Comparison of ENCODE assay signal across 26 cellular contexts in genomic region chr1:86052948-86053698, GRCh38.
DNase-seq lines count a peak whose midpoint lies in the region; ATAC-seq and TF ChIP-seq lines count a peak whose summit lies in the region.
"Had no signal": no experiment of that assay in that cellular context is flagged by ENCODE, and none has a peak within 500 bp of the region (broad histone marks: within the 10 kb centered on the region; RNA-seq: fewer than 3 reads in every experiment).

No MANE protein-coding gene starts in this region.

- TF ChIP-seq EP300 in gastroesophageal sphincter (IDR thresholded peaks at IDR 0.05) = no peak

- ATAC-seq in GM18502 (IDR thresholded peaks at IDR 0.05; ENCODE audit: poor library complexity, unreplicated experiment) (peak; percentile 67), HG02884 (IDR thresholded peaks at IDR 0.05; ENCODE audit: unreplicated experiment) (peak; percentile 57), gastroesophageal sphincter (no peak)
- ATAC-seq: activated CD4-positive, CD25-positive, alpha-beta regulatory T cell treated with anti-CD3 and anti-CD28 coated beads, Interleukin-2, amount 50 U/mL, for 24 hours; K562; upper lobe of right lung had no signal

- TF ChIP-seq CTCF in GM20000 (IDR thresholded peaks at IDR 0.05; ENCODE audit: extremely low read depth, missing control alignments) = no peak
- TF ChIP-seq CTCF in gastroesophageal sphincter (IDR thresholded peaks at IDR 0.05) = no peak

- H3K27ac ChIP-seq in gastroesophageal sphincter = no peak overlapping the region
- H3K27ac ChIP-seq: coronary artery, prostate gland, upper lobe of right lung had no signal

- no peaks in the 10 kb centered on the region for H3K9me3 ChIP-seq in adipocyte (ENCODE audit: control insufficient read depth, low read length)
- H3K9me3 ChIP-seq in gastroesophageal sphincter = no peaks in the 10 kb centered on the region
- H3K9me3 ChIP-seq: prostate gland, upper lobe of right lung had no signal

- H3K9ac ChIP-seq in adipocyte (ENCODE audit: low read length) = no peak overlapping the region

- no peaks in the 10 kb centered on the region for H3K36me3 ChIP-seq in adipocyte (ENCODE audit: control insufficient read depth, insufficient read depth, low read length, severe bottlenecking)
- H3K36me3 ChIP-seq in gastroesophageal sphincter = no peaks in the 10 kb centered on the region
- H3K36me3 ChIP-seq: prostate gland, upper lobe of right lung had no signal

- H3K4me1 ChIP-seq in adipocyte (ENCODE audit: control insufficient read depth, insufficient read depth, low read length) = peaks cover 8% of the 10 kb centered on the region
- no peaks in the 10 kb centered on the region for H3K4me1 ChIP-seq in gastroesophageal sphincter
- H3K4me1 ChIP-seq: prostate gland, upper lobe of right lung had no signal

- TF ChIP-seq POLR2A in gastroesophageal sphincter (IDR thresholded peaks at IDR 0.05) = no peak

- H3K4me3 ChIP-seq in adipocyte (ENCODE audit: low read length) (no peak overlapping the region), gastroesophageal sphincter (no peak overlapping the region)
- H3K4me3 ChIP-seq: coronary artery, K562, prostate gland, upper lobe of right lung had no signal

- 83 to 90% methylated on average over 2 of the region's 2 CpGs for WGBS in gastroesophageal sphincter (ENCODE audit: low coverage in 1 of 2), 2 donors

- peak; percentile 3 for DNase-seq in GM20000 (ENCODE audit: low spot score)
- peak; percentile 25 for DNase-seq in adipocyte (ENCODE audit: low read depth)
- no peak for DNase-seq in pons (ENCODE audit: low spot score)
- DNase-seq in NCI-H1417 (lab: John Stamatoyannopoulos, UW) = no peak
- no peak for DNase-seq in hippocampal formation (lab: John Stamatoyannopoulos, UW)
- DNase-seq: activated CD4-positive, alpha-beta memory T cell treated with anti-CD3 and anti-CD28 coated beads, Interleukin-2, amount 10 ng/mL, durations not matched to agents 7 days and 5 days; activated naive CD4-positive, alpha-beta T cell; activated T-cell treated with anti-CD3 and anti-CD28 coated beads for 4 hours; amygdala; C1 segment of cervical spinal cord; endodermal cell; mammary epithelial cell; NCI-H1694 treated with DMSO at 0.1 percent for 48 hours; NCI-H226; NCI-H774; Right ventricle myocardium superior; substantia nigra; SW 1271; upper lobe of right lung had no signal

- no peaks in the 10 kb centered on the region for H3K27me3 ChIP-seq in adipocyte (replicated peaks; ENCODE audit: control insufficient read depth, insufficient read depth, low read length)
- H3K27me3 ChIP-seq in gastroesophageal sphincter = no peaks in the 10 kb centered on the region
- H3K27me3 ChIP-seq: upper lobe of right lung had no signal

Comparison
In these comparisons a context has a peak if more than half of its experiments do, and no peak if none do; other contexts are left out.
1. DNase-seq: peak in GM20000 (single experiment) and adipocyte (single experiment); none in pons (single experiment), NCI-H1417 (0 of 3) and hippocampal formation (0 of 2).